In genomic region chr17:30967911-30968310, GRCh38 we compare ENCODE assay signal across 1 cellular context. TPM values are rescaled to one million over a fixed set of nuclear protein-coding genes. Genes with fewer than 3 reads are reported as not detected.
"Had no signal": no experiment of that assay in that cellular context is flagged by ENCODE, and none has a peak within 500 bp of the region (broad histone marks: within the 10 kb centered on the region; RNA-seq: fewer than 3 reads in every experiment).

No MANE protein-coding gene starts in this region.

RNA-seq across cellular contexts. Expression of gene ADAP2, which starts 46.2 kb away (rescaled TPM):
- polyA plus RNA-seq: foreskin keratinocyte had no signal
